ENCODE assay signal across 27 cellular contexts in genomic region chr10:114643158-114643557, GRCh38.
"Had no signal": no experiment of that assay in that cellular context is flagged by ENCODE, and none has a peak within 500 bp of the region (broad histone marks: within the 10 kb centered on the region; RNA-seq: fewer than 3 reads in every experiment).

No MANE protein-coding gene starts in this region.

- ATAC-seq: left lobe of liver; right lobe of liver; stimulated activated memory B cell treated with anti-CD40 and anti-IgM and Interleukin-4, amounts not matched to agents 10 μg/mL and 1 μg/mL and 100 μg/mL, for 72 hours; stimulated activated naive CD8-positive, alpha-beta T cell treated with anti-CD3 and anti-CD28 coated beads, Interleukin-15, amount 100 ng/mL, for 72 hours had no signal

- H3K27me3 ChIP-seq: ovary, right atrium auricular region, right lobe of liver, tibial nerve, uterus had no signal

- H3K36me3 Mint-ChIP-seq: immature natural killer cell; mesothelial cell of epicardium; naive B cell; natural killer cell treated with Interleukin-12 subunit alpha and Interleukin-12 subunit beta and Interleukin-15 and Interleukin-18, amount 100 ng/mL, for 72 hours; stimulated activated memory B cell treated with anti-CD40 and anti-IgM and Interleukin-4, amounts not matched to agents 10 μg/mL and 1 μg/mL and 100 μg/mL, for 72 hours had no signal

- H3K4me3 ChIP-seq: lower lobe of right lung, ovary, right atrium auricular region, right lobe of liver, smooth muscle cell, tibial nerve, uterus had no signal

- H3K4me2 ChIP-seq: smooth muscle cell had no signal

- H3K27me3 Mint-ChIP-seq: naive B cell; stimulated activated memory B cell treated with anti-CD40 and anti-IgM and Interleukin-4, amounts not matched to agents 10 μg/mL and 1 μg/mL and 100 μg/mL, for 72 hours; stimulated activated naive CD8-positive, alpha-beta T cell treated with anti-CD3 and anti-CD28 coated beads, Interleukin-15, amount 100 ng/mL, for 72 hours; type B pancreatic cell had no signal

- H3K9me3 ChIP-seq: lower lobe of right lung, ovary, right atrium auricular region, right lobe of liver, tibial nerve, uterus had no signal

- H3K9me3 Mint-ChIP-seq: mesothelial cell of epicardium; naive B cell; stimulated activated memory B cell treated with anti-CD40 and anti-IgM and Interleukin-4, amounts not matched to agents 10 μg/mL and 1 μg/mL and 100 μg/mL, for 72 hours; stimulated activated naive CD8-positive, alpha-beta T cell treated with anti-CD3 and anti-CD28 coated beads, Interleukin-15, amount 100 ng/mL, for 72 hours; type B pancreatic cell had no signal

- H3K27ac ChIP-seq: lower lobe of right lung, ovary, right lobe of liver, tibial nerve, uterus had no signal

- H3K36me3 ChIP-seq: lower lobe of right lung, ovary, right atrium auricular region, right lobe of liver, tibial nerve, uterus had no signal

- H3K27ac Mint-ChIP-seq: immature natural killer cell; mesothelial cell of epicardium; naive B cell; natural killer cell treated with Interleukin-12 subunit alpha and Interleukin-12 subunit beta and Interleukin-15 and Interleukin-18, amount 100 ng/mL, for 72 hours; progenitor cell of endocrine pancreas; stimulated activated memory B cell treated with anti-CD40 and anti-IgM and Interleukin-4, amounts not matched to agents 10 μg/mL and 1 μg/mL and 100 μg/mL, for 72 hours; stimulated activated naive CD8-positive, alpha-beta T cell treated with anti-CD3 and anti-CD28 coated beads, Interleukin-15, amount 100 ng/mL, for 72 hours; type B pancreatic cell had no signal

- DNase-seq: hypothalamus; immature natural killer cell; islet precursor cell; kidney glomerular epithelial cell; left cardiac atrium; lower lobe of right lung; mesendoderm; naive B cell; ovary; right lobe of liver; stimulated activated CD4-positive, alpha-beta T cell treated with anti-CD3 and anti-CD28 coated beads, Interleukin-1b, Interleukin-23, amount 100 ng/mL, for 48 hours; stimulated activated CD4-positive, alpha-beta T cell treated with anti-CD3 and anti-CD28 coated beads, Interleukin-2, amount 100 ng/mL, for 48 hours; stimulated activated CD4-positive, alpha-beta T cell treated with anti-CD3 and anti-CD28 coated beads, Interleukin-4, amount 100 ng/mL, for 4 hours; stimulated activated CD8-positive, alpha-beta memory T cell treated with anti-CD3 and anti-CD28 coated beads, Interleukin-4, amount 100 ng/mL, for 48 hours; stimulated activated naive CD4-positive, alpha-beta T cell treated with Interleukin-2 at 50 U/mL for 16 hours; stimulated activated naive CD8-positive, alpha-beta T cell treated with anti-CD3 and anti-CD28 coated beads, Interleukin-15, amount 100 ng/mL, for 72 hours; substantia nigra; uterus had no signal

- H3K4me3 Mint-ChIP-seq: immature natural killer cell; mesothelial cell of epicardium; naive B cell; natural killer cell treated with Interleukin-12 subunit alpha and Interleukin-12 subunit beta and Interleukin-15 and Interleukin-18, amount 100 ng/mL, for 72 hours; stimulated activated memory B cell treated with anti-CD40 and anti-IgM and Interleukin-4, amounts not matched to agents 10 μg/mL and 1 μg/mL and 100 μg/mL, for 72 hours; stimulated activated naive CD8-positive, alpha-beta T cell treated with anti-CD3 and anti-CD28 coated beads, Interleukin-15, amount 100 ng/mL, for 72 hours; type B pancreatic cell had no signal

- H3K4me1 Mint-ChIP-seq: stimulated activated naive CD8-positive, alpha-beta T cell treated with anti-CD3 and anti-CD28 coated beads, Interleukin-15, amount 100 ng/mL, for 72 hours had no signal
